1 cellular context compared by ENCODE assay signal in the genomic region with DNA sequence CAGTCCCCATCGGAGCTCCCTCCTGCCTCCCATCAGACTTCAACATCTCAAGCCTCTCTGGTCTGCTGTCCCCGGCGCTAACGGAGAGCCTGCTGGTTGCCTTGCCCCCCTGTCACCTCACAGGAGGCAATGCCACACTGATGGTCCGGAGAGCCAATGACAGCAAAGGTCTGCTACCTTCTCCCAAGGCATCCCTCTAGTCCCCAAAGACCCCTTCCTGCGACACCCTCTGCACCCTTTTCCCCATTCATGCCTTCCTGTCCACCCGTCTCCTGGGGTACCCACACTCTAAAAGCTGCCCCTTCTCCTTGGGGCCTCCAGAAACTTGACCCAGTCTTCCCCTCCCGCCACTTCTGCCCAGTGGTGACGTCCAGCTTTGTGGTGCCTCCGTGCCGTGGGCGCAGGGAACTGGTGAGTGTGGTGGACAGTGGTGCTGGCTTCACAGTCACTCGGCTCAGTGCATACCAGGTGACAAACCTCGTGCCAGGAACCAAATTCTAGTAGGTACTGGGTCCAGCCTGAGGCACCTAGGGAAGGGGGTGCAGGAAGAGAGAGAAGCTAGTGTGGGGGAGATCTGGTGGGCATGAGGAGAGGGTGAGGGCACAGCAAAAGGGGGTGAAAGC.
TF ChIP-seq lines count a peak whose summit lies in the region.

No MANE protein-coding gene starts in this region.

TF ChIP-seq in HCT116, 20 proteins besides CTCF, POLR2A, EP300 and RAD21:
- TF ChIP-seq, protein P1, sequence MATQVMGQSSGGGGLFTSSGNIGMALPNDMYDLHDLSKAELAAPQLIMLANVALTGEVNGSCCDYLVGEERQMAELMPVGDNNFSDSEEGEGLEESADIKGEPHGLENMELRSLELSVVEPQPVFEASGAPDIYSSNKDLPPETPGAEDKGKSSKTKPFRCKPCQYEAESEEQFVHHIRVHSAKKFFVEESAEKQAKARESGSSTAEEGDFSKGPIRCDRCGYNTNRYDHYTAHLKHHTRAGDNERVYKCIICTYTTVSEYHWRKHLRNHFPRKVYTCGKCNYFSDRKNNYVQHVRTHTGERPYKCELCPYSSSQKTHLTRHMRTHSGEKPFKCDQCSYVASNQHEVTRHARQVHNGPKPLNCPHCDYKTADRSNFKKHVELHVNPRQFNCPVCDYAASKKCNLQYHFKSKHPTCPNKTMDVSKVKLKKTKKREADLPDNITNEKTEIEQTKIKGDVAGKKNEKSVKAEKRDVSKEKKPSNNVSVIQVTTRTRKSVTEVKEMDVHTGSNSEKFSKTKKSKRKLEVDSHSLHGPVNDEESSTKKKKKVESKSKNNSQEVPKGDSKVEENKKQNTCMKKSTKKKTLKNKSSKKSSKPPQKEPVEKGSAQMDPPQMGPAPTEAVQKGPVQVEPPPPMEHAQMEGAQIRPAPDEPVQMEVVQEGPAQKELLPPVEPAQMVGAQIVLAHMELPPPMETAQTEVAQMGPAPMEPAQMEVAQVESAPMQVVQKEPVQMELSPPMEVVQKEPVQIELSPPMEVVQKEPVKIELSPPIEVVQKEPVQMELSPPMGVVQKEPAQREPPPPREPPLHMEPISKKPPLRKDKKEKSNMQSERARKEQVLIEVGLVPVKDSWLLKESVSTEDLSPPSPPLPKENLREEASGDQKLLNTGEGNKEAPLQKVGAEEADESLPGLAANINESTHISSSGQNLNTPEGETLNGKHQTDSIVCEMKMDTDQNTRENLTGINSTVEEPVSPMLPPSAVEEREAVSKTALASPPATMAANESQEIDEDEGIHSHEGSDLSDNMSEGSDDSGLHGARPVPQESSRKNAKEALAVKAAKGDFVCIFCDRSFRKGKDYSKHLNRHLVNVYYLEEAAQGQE (IDR thresholded peaks at IDR 0.05; ENCODE audit: low read depth) = no peak
- no peak for TF ChIP-seq EGR1 (IDR thresholded peaks at IDR 0.05; ENCODE audit: low read depth)
- no peak for TF ChIP-seq SIN3A (IDR thresholded peaks at IDR 0.05; ENCODE audit: low read depth)
- TF ChIP-seq TCF7L2 (IDR thresholded peaks at IDR 0.05; ENCODE audit: borderline replicate concordance, extremely low read depth, insufficient read depth, insufficient read length) = no peak
- TF ChIP-seq ZNF274 (IDR thresholded peaks at IDR 0.05; ENCODE audit: low read depth, low read length) = no peak
